In genomic region chr2:121969766-121970639, GRCh38 we compare ENCODE assay signal across 15 cellular contexts.
DNase-seq lines count a peak whose midpoint lies in the region; ATAC-seq and TF ChIP-seq lines count a peak whose summit lies in the region.
"Had no signal": no experiment of that assay in that cellular context is flagged by ENCODE, and none has a peak within 500 bp of the region (broad histone marks: within the 10 kb centered on the region; RNA-seq: fewer than 3 reads in every experiment).

No MANE protein-coding gene starts in this region.

- H3K36me3 ChIP-seq in esophagus muscularis mucosa, result no peaks in the 10 kb centered on the region
- H3K36me3 ChIP-seq: colonic mucosa had no signal

- TF ChIP-seq EP300 in esophagus muscularis mucosa (IDR thresholded peaks at IDR 0.05), result no peak

- intact Hi-C loops in esophagus muscularis mucosa (cut with DNase I), result no loop called here
- intact Hi-C loops in sciatic nerve (cut with DNase I), result no loop called here

- peaks cover 23% of the 10 kb centered on the region for H3K27me3 Mint-ChIP-seq in HFFc6 (ENCODE audit: insufficient read depth)

- peak overlapping the region in 2 of 4 donors; percentile 1 to 21 for H3K4me3 ChIP-seq in esophagus muscularis mucosa
- H3K4me3 ChIP-seq: colonic mucosa had no signal

- H3K9me3 Mint-ChIP-seq in HFFc6, result no peaks in the 10 kb centered on the region
- H3K9me3 Mint-ChIP-seq: activated T-helper 17 cell treated with anti-CD3 and anti-CD28 coated beads, Interleukin-2, amount 50 U/mL, for 72 hours had no signal

- DNase-seq in HFFc6 (no peak), SKM-1 treated with dmso at 0.1 percent for 144 hours (lab: John Stamatoyannopoulos, UW; ENCODE audit: unreplicated experiment) (peak; percentile 19), esophagus muscularis mucosa (ENCODE audit: extremely low spot score) (no peak), sciatic nerve (ENCODE audit: low spot score) (no peak), midbrain (lab: John Stamatoyannopoulos, UW) (no peak)
- DNase-seq in stimulated activated CD4-positive, alpha-beta T cell treated with anti-CD3 and anti-CD28 coated beads, Interleukin-12 subunit alpha, Interleukin-12 subunit beta, amount 100 ng/mL, for 4 hours, result no peak
- DNase-seq: amniotic stem cell, colonic mucosa, DND-41, NCI-H1694 treated with DMSO at 0.1 percent for 48 hours, NCI-H446 treated with DMSO at 0.1 percent for 48 hours had no signal

- peak overlapping the region in 3 of 4 donors; percentile 44 to 63 (median 58) for H3K27ac ChIP-seq in esophagus muscularis mucosa (replicated peaks in 1 of 4)
- H3K27ac ChIP-seq: colonic mucosa had no signal

- WGBS in esophagus muscularis mucosa, result 51% methylated on average over 8 of the region's 8 CpGs

- H3K36me3 Mint-ChIP-seq in HFFc6 (ENCODE audit: low read depth), result no peaks in the 10 kb centered on the region

- TF ChIP-seq CTCF in HFFc6 (IDR thresholded peaks at IDR 0.05) (no peak), esophagus muscularis mucosa (IDR thresholded peaks at IDR 0.05) (no peak)

- ATAC-seq in sciatic nerve (peak; percentile 80), HG03039 (IDR thresholded peaks at IDR 0.05; ENCODE audit: unreplicated experiment) (no peak), GM18861 (IDR thresholded peaks at IDR 0.05; ENCODE audit: unreplicated experiment) (no peak)
- ATAC-seq: activated T-helper 17 cell treated with anti-CD3 and anti-CD28 coated beads, Interleukin-2, amount 50 U/mL, for 72 hours had no signal

- no peaks in the 10 kb centered on the region for H3K27me3 ChIP-seq in esophagus muscularis mucosa
- H3K27me3 ChIP-seq: colonic mucosa had no signal

- no peak overlapping the region for H3K27ac Mint-ChIP-seq in HFFc6
- H3K27ac Mint-ChIP-seq: activated T-helper 17 cell treated with anti-CD3 and anti-CD28 coated beads, Interleukin-2, amount 50 U/mL, for 72 hours; progenitor cell of endocrine pancreas had no signal

- H3K4me1 Mint-ChIP-seq in HFFc6 (ENCODE audit: low read depth), result peaks cover 16% of the 10 kb centered on the region

- H3K9me3 ChIP-seq in esophagus muscularis mucosa, result no peaks in the 10 kb centered on the region
- H3K9me3 ChIP-seq: colonic mucosa had no signal

- H3K4me1 ChIP-seq in esophagus muscularis mucosa, result peaks cover 7 to 28% (median 26%) of the 10 kb centered on the region in 4 donors
- H3K4me1 ChIP-seq: colonic mucosa had no signal

- H3K4me3 Mint-ChIP-seq in HFFc6, result peak overlapping the region; percentile 49; the same call in 1 of the 2 replicates
- H3K4me3 Mint-ChIP-seq: activated T-helper 17 cell treated with anti-CD3 and anti-CD28 coated beads, Interleukin-2, amount 50 U/mL, for 72 hours had no signal

- no peak for TF ChIP-seq POLR2A in esophagus muscularis mucosa (IDR thresholded peaks at IDR 0.05; ENCODE audit: low read depth)
